Comparison of ENCODE assay signal across 15 cellular contexts in genomic region chr21:39662411-39662953, GRCh38. TPM values are rescaled to one million over a fixed set of nuclear protein-coding genes. Genes with fewer than 3 reads are reported as not detected.
DNase-seq lines count a peak whose midpoint lies in the region; ATAC-seq and TF ChIP-seq lines count a peak whose summit lies in the region.
"Had no signal": no experiment of that assay in that cellular context is flagged by ENCODE, and none has a peak within 500 bp of the region (broad histone marks: within the 10 kb centered on the region; RNA-seq: fewer than 3 reads in every experiment).

No MANE protein-coding gene starts in this region.

- peaks cover 8% of the 10 kb centered on the region for H3K27me3 Mint-ChIP-seq in GM23338 (ENCODE audit: insufficient read depth, low read depth, poor library complexity)
- no peaks in the 10 kb centered on the region for H3K27me3 Mint-ChIP-seq in osteocyte (ENCODE audit: unreplicated experiment)

- H3F3A ChIP-seq in GM23338 (replicated peaks; ENCODE audit: low read depth) (0 out of 2 replicates have a peak, but pooled peaks cover 4% of the 10 kb centered on the region), MM.1S (ENCODE audit: insufficient read depth, low read length) (no peaks in the 10 kb centered on the region)

- H2AFZ ChIP-seq in GM23338 (no peak overlapping the region), MM.1S (ENCODE audit: low read length) (no peak overlapping the region)
- H2AFZ ChIP-seq: GM23248 had no signal

- H3K4me3 Mint-ChIP-seq in GM23338 (no peak overlapping the region), osteocyte (ENCODE audit: unreplicated experiment) (no peak overlapping the region)
- H3K4me3 Mint-ChIP-seq: CD4-positive, alpha-beta memory T cell had no signal

- H3K4me1 Mint-ChIP-seq in GM23338 (peaks cover 20% of the 10 kb centered on the region), osteocyte (ENCODE audit: unreplicated experiment) (peaks cover 4% of the 10 kb centered on the region)
- H3K4me1 Mint-ChIP-seq: CD4-positive, alpha-beta memory T cell had no signal

- H4K20me1 ChIP-seq in GM23338 (replicated peaks; ENCODE audit: insufficient read depth) (peaks cover 6% of the 10 kb centered on the region), MM.1S (ENCODE audit: insufficient read depth, low read length) (no peaks in the 10 kb centered on the region)

- H3K4me3 ChIP-seq in GM23338: no peak overlapping the region
- no peak overlapping the region for H3K4me3 ChIP-seq in MM.1S (ENCODE audit: low read length)
- H3K4me3 ChIP-seq in coronary artery: no peak overlapping the region
- H3K4me3 ChIP-seq: A549, GM23248 had no signal

- H3K4me2 ChIP-seq in GM23338: no peak overlapping the region
- no peak overlapping the region for H3K4me2 ChIP-seq in MM.1S (ENCODE audit: low read depth, low read length)
- H3K4me2 ChIP-seq: A549 had no signal

- DNase-seq in GM23338 (ENCODE audit: low spot score) (no peak), MM.1S (peak; percentile 5), coronary artery (ENCODE audit: low spot score) (peak; percentile 35), osteocyte (ENCODE audit: extremely low spot score, unreplicated experiment) (peak; percentile 67)
- DNase-seq: BE2C; CD4-positive, alpha-beta memory T cell; DMS79; GM23248; H7 had no signal

- TF ChIP-seq CTCF in GM23338 (conservative IDR thresholded peaks at IDR 0.05; ENCODE audit: low read depth in 2 of 2) (no peak), MM.1S (IDR thresholded peaks at IDR 0.05; ENCODE audit: low read length) (no peak), coronary artery (IDR thresholded peaks at IDR 0.05) (no peak), osteocyte (IDR thresholded peaks at IDR 0.05) (no peak)

- H3K27ac Mint-ChIP-seq in GM23338 (no peak overlapping the region), osteocyte (ENCODE audit: unreplicated experiment) (no peak overlapping the region)
- H3K27ac Mint-ChIP-seq: CD4-positive, alpha-beta memory T cell had no signal

- H3K9me3 ChIP-seq in MM.1S (replicated peaks; ENCODE audit: insufficient read depth, low read length): no peaks in the 10 kb centered on the region
- H3K9me3 ChIP-seq: A549, BE2C had no signal

- peaks cover 14% of the 10 kb centered on the region for H3K79me2 ChIP-seq in GM23338 (replicated peaks; ENCODE audit: insufficient read depth)
- no peaks in the 10 kb centered on the region for H3K79me2 ChIP-seq in MM.1S (ENCODE audit: low read length)

- H3K27me3 ChIP-seq in GM23338 (ENCODE audit: insufficient read depth) (no peaks in the 10 kb centered on the region), MM.1S (replicated peaks; ENCODE audit: insufficient read depth, low read length) (no peaks in the 10 kb centered on the region)
- H3K27me3 ChIP-seq: BE2C had no signal

- 0 out of 2 replicates have a peak overlapping the region, but pooled peaks have one; percentile 55 for H3K27ac ChIP-seq in GM23338 (ENCODE audit: low read depth)
- H3K27ac ChIP-seq in MM.1S (ENCODE audit: low read length): no peak overlapping the region
- H3K27ac ChIP-seq in coronary artery: no peak overlapping the region
- H3K27ac ChIP-seq: C4-2B, GM23248, HL-60 had no signal

- no peak overlapping the region for H3K9ac ChIP-seq in MM.1S (ENCODE audit: low read length)
- H3K9ac ChIP-seq: GM23248 had no signal

- H3K9me3 Mint-ChIP-seq in GM23338 (no peaks in the 10 kb centered on the region; the same call in 2 of the 3 replicates), osteocyte (ENCODE audit: unreplicated experiment) (peaks cover 3% of the 10 kb centered on the region)

- H3K36me3 ChIP-seq in GM23338 (ENCODE audit: insufficient read depth) (peaks cover 13% of the 10 kb centered on the region; the same call in 1 of the 2 replicates), MM.1S (replicated peaks; ENCODE audit: insufficient read depth, low read length) (no peaks in the 10 kb centered on the region)
- H3K36me3 ChIP-seq: BE2C had no signal

- H3K4me1 ChIP-seq in GM23338 (ENCODE audit: insufficient read depth) (peaks cover 7% of the 10 kb centered on the region; the same call in 1 of the 2 replicates), MM.1S (ENCODE audit: low read length) (peaks cover 33% of the 10 kb centered on the region)
- H3K4me1 ChIP-seq: BE2C had no signal

- H3K36me3 Mint-ChIP-seq in GM23338 (ENCODE audit: low read depth): peaks cover 84% of the 10 kb centered on the region
- H3K36me3 Mint-ChIP-seq in osteocyte (ENCODE audit: unreplicated experiment): no peaks in the 10 kb centered on the region
- H3K36me3 Mint-ChIP-seq: CD4-positive, alpha-beta memory T cell had no signal

- H3K9me2 ChIP-seq in GM23338 (ENCODE audit: insufficient read depth): no peaks in the 10 kb centered on the region
- no peaks in the 10 kb centered on the region for H3K9me2 ChIP-seq in MM.1S (replicated peaks; ENCODE audit: insufficient read depth, low read length)

- ATAC-seq in GM23338 (no peak), GM18519 (IDR thresholded peaks at IDR 0.05; ENCODE audit: low FRiP score, unreplicated experiment) (no peak), GM21825 (IDR thresholded peaks at IDR 0.05; ENCODE audit: unreplicated experiment) (no peak)
- ATAC-seq: A549 had no signal

TF ChIP-seq in GM23338, 12 proteins besides CTCF, POLR2A, EP300 and RAD21:
- TF ChIP-seq REST (IDR thresholded peaks at IDR 0.05; ENCODE audit: unreplicated experiment): no peak
- TF ChIP-seq POLR2AphosphoS5 (IDR thresholded peaks at IDR 0.05; ENCODE audit: low read depth): no peak
- TF ChIP-seq ZNF114 (CRISPR knock-in tag; IDR thresholded peaks at IDR 0.05): no peak
- TF ChIP-seq CREB1 (CRISPR knock-in tag; IDR thresholded peaks at IDR 0.05; ENCODE audit: low read depth): no peak
- no peak for TF ChIP-seq EZH2phosphoT487 (IDR thresholded peaks at IDR 0.05; ENCODE audit: unreplicated experiment)
- TF ChIP-seq STAT1 (IDR thresholded peaks at IDR 0.05; ENCODE audit: unreplicated experiment): no peak
TF ChIP-seq in GM23338: peak in this region for 0.

RNA-seq across cellular contexts. Expression of gene B3GALT5, which starts 49.7 kb away (rescaled TPM):
- 31.7 and 37.5 TPM in 2 replicates for total RNA-seq in GM23338 (2014; rRNA removed; shearing (Covaris generic))
- 6.2 TPM in 2 replicates for polyA plus RNA-seq in GM23338 (2016; fragmentation: Nextera tagmentation; extraction: Ambion mirVana)
- total RNA-seq in osteocyte: not detected in 2 replicates
- total RNA-seq: CD4-positive, alpha-beta memory T cell; G401; GM23248 had no signal
- polyA plus RNA-seq: CD4-positive, alpha-beta memory T cell; GM23248 had no signal

Comparison
In these comparisons a context has a peak if more than half of its experiments do, and no peak if none do; other contexts are left out.
1. RNA of gene B3GALT5, which starts 49.7 kb away (total RNA-seq): 31.7 to 37.5 TPM in GM23338; not detected in osteocyte; every median in the first group is over 10 times any median in the second.